In genomic region chr4:65316534-65316933, GRCh38 we compare ENCODE assay signal across 10 cellular contexts.
"Had no signal": no experiment of that assay in that cellular context is flagged by ENCODE, and none has a peak within 500 bp of the region (broad histone marks: within the 10 kb centered on the region; RNA-seq: fewer than 3 reads in every experiment).

No MANE protein-coding gene starts in this region.

- H3K4me3 Mint-ChIP-seq: HFFc6, IgD-negative memory B cell had no signal

- H2AFZ ChIP-seq: GM23248 had no signal

- DNase-seq: GM23248, GOT3, H7, HFFc6, KBM-7 had no signal

- H3K36me3 Mint-ChIP-seq: IgD-negative memory B cell had no signal

- H3K4me3 ChIP-seq: GM23248, HAP-1 had no signal

- H3K36me3 ChIP-seq: HAP-1 had no signal

- FAIRE-seq: HepG2 had no signal

- H3K4me1 Mint-ChIP-seq: IgD-negative memory B cell had no signal

- H3K4me1 ChIP-seq: HAP-1 had no signal

- H3K9me3 ChIP-seq: HAP-1 had no signal

- H3K27ac Mint-ChIP-seq: HFFc6, IgD-negative memory B cell had no signal

- H3K27me3 Mint-ChIP-seq: IgD-negative memory B cell had no signal

- H3K9ac ChIP-seq: GM23248 had no signal

- H3K27ac ChIP-seq: GM23248, HL-60 had no signal

- ATAC-seq: HCT116, HepG2 had no signal
